ENCODE assay signal across 20 cellular contexts in genomic region chr6:145656128-145656527, GRCh38.
DNase-seq lines count a peak whose midpoint lies in the region; ATAC-seq, FAIRE-seq and TF ChIP-seq lines count a peak whose summit lies in the region.
"Had no signal": no experiment of that assay in that cellular context is flagged by ENCODE, and none has a peak within 500 bp of the region (broad histone marks: within the 10 kb centered on the region; RNA-seq: fewer than 3 reads in every experiment).

No MANE protein-coding gene starts in this region.

- DNase-seq in HCEC 1CT (peak; percentile 36), astrocyte (ENCODE audit: low read depth) (no peak), fibroblast of the aortic adventitia (ENCODE audit: low read depth) (peak; percentile 4), GM13977 (ENCODE audit: low spot score) (no peak), germinal center (ENCODE audit: low spot score) (no peak), WTC11 (ENCODE audit: low spot score) (no peak)
- no peak for DNase-seq in stimulated activated naive CD8-positive, alpha-beta T cell treated with anti-CD3 and anti-CD28 coated beads, Interleukin-15, Interleukin-2, amounts not matched to agents 100 U/mL and 50 U/mL, for 24 hours
- DNase-seq: C1 segment of cervical spinal cord, EL, H7, NCI-H1105 treated with DMSO at 0.1 percent for 48 hours, NCI-H1694 treated with DMSO at 0.1 percent for 48 hours, NCI-H2107, NCI-H69, OCI-M1, RPMI8226, SJCRH30, SW 1271 had no signal

- in situ Hi-C loops in GM13977 (cut with MboI; ENCODE audit: low pct_unique_long_range_greater_than_20kb, low sequenced_read_pairs, unreplicated experiment), result no loop called here

- FAIRE-seq in astrocyte (lab: Jason Lieb, UNC), result no peak
- FAIRE-seq: HepG2 had no signal

- no peak overlapping the region for H3K4me3 ChIP-seq in BLaER1 treated with 17β-estradiol and CSF1 and Interleukin-3, amounts not matched to agents 10 nM and 100 nM
- H3K4me3 ChIP-seq in astrocyte (ENCODE audit: insufficient read depth, low read depth, low read length), result no peak overlapping the region
- H3K4me3 ChIP-seq in fibroblast of the aortic adventitia (ENCODE audit: low read depth, low read length), result no peak overlapping the region
- H3K4me3 ChIP-seq: SJCRH30 had no signal

- POLR2A ChIA-PET in WTC11 (lab: Charles Lee), result no interaction called here

- H3K9me3 Mint-ChIP-seq in astrocyte (ENCODE audit: unreplicated experiment) (no peaks in the 10 kb centered on the region), WTC11 (no peaks in the 10 kb centered on the region)

- ATAC-seq in stimulated activated naive CD8-positive, alpha-beta T cell treated with anti-CD3 and anti-CD28 coated beads, Interleukin-15, Interleukin-2, amounts not matched to agents 100 U/mL and 50 U/mL, for 24 hours, result no peak
- ATAC-seq in WTC11, result no peak
- ATAC-seq: HepG2 had no signal

- H3K36me3 Mint-ChIP-seq in astrocyte (ENCODE audit: low read depth, unreplicated experiment), result no peaks in the 10 kb centered on the region
- H3K36me3 Mint-ChIP-seq in WTC11, result no peaks in the 10 kb centered on the region

- H3K27me3 ChIP-seq in BLaER1 treated with 17β-estradiol and CSF1 and Interleukin-3, amounts not matched to agents 10 nM and 100 nM, result no peaks in the 10 kb centered on the region
- H3K27me3 ChIP-seq in astrocyte (ENCODE audit: insufficient read depth, low read length), result no peaks in the 10 kb centered on the region
- H3K27me3 ChIP-seq: SJCRH30 had no signal

- H3K36me3 ChIP-seq in BLaER1 treated with 17β-estradiol and CSF1 and Interleukin-3, amounts not matched to agents 10 nM and 100 nM, result no peaks in the 10 kb centered on the region
- no peaks in the 10 kb centered on the region for H3K36me3 ChIP-seq in astrocyte (ENCODE audit: insufficient read depth, low read length)
- H3K36me3 ChIP-seq: SJCRH30 had no signal

- H3K4me3 Mint-ChIP-seq in astrocyte (ENCODE audit: unreplicated experiment) (no peak overlapping the region), WTC11 (no peak overlapping the region)

- TF ChIP-seq CTCF in astrocyte (IDR thresholded peaks at IDR 0.05; ENCODE audit: insufficient read depth, low read depth, low read length), result no peak
- TF ChIP-seq CTCF in fibroblast of the aortic adventitia (IDR thresholded peaks at IDR 0.05; ENCODE audit: insufficient read depth, low read length), result no peak
- TF ChIP-seq CTCF in GM13977 (IDR thresholded peaks at IDR 0.05; ENCODE audit: extremely low read depth, insufficient read depth, missing control alignments), result no peak
- no peak for TF ChIP-seq CTCF in WTC11 (IDR thresholded peaks at IDR 0.05)

- H3K4me1 Mint-ChIP-seq in astrocyte (ENCODE audit: low read depth, unreplicated experiment) (peaks cover 2% of the 10 kb centered on the region), WTC11 (peaks cover 5% of the 10 kb centered on the region)

- no peaks in the 10 kb centered on the region for H3K79me2 ChIP-seq in astrocyte (ENCODE audit: insufficient read depth, low read length)

- no peaks in the 10 kb centered on the region for H4K20me1 ChIP-seq in BLaER1 treated with 17β-estradiol and CSF1 and Interleukin-3, amounts not matched to agents 10 nM and 100 nM
- H4K20me1 ChIP-seq in astrocyte (ENCODE audit: insufficient read depth, low read length), result no peaks in the 10 kb centered on the region

- H2AFZ ChIP-seq in astrocyte (ENCODE audit: low read depth, low read length), result peak overlapping the region; percentile 21

- CTCF ChIA-PET in WTC11 (lab: Charles Lee), result interaction anchor here (1.5 kb wide), 1 partner anchor 48 kb away, joined by 5 read pairs; no protein-coding TSS in a partner anchor

- H3K27ac ChIP-seq in BLaER1 treated with 17β-estradiol and CSF1 and Interleukin-3, amounts not matched to agents 10 nM and 100 nM, result no peak overlapping the region
- H3K27ac ChIP-seq in astrocyte (ENCODE audit: low read depth, low read length), result no peak overlapping the region
- H3K27ac ChIP-seq: SJCRH30 had no signal

- H3K27me3 Mint-ChIP-seq in astrocyte (ENCODE audit: low read depth, unreplicated experiment), result no peaks in the 10 kb centered on the region
- H3K27me3 Mint-ChIP-seq in WTC11 (ENCODE audit: low read depth), result no peaks in the 10 kb centered on the region

- H3K4me2 ChIP-seq in BLaER1 treated with 17β-estradiol and CSF1 and Interleukin-3, amounts not matched to agents 10 nM and 100 nM, result peak overlapping the region in 8 of 11 experiments; percentile 5 to 59 (median 42); a peak in 13 of 22 replicates
- H3K4me2 ChIP-seq in astrocyte (ENCODE audit: low read length), result no peak overlapping the region

- no peak overlapping the region for H3K27ac Mint-ChIP-seq in astrocyte (ENCODE audit: unreplicated experiment)
- no peak overlapping the region for H3K27ac Mint-ChIP-seq in WTC11

- H3K9me3 ChIP-seq in BLaER1 treated with 17β-estradiol and CSF1 and Interleukin-3, amounts not matched to agents 10 nM and 100 nM (replicated peaks in 1 of 11), result no peaks in the 10 kb centered on the region
- H3K9me3 ChIP-seq in astrocyte (ENCODE audit: insufficient read depth, low read depth, low read length), result no peaks in the 10 kb centered on the region
- H3K9me3 ChIP-seq: SJCRH30 had no signal

- H3K9ac ChIP-seq in BLaER1 treated with 17β-estradiol and CSF1 and Interleukin-3, amounts not matched to agents 10 nM and 100 nM, result no peak overlapping the region
- H3K9ac ChIP-seq in astrocyte (ENCODE audit: low read length), result no peak overlapping the region

- peaks cover 0 to 11% (median 9%) of the 10 kb centered on the region in 10 experiments; a peak in 16 of 20 replicates for H3K4me1 ChIP-seq in BLaER1 treated with 17β-estradiol and CSF1 and Interleukin-3, amounts not matched to agents 10 nM and 100 nM
- H3K4me1 ChIP-seq in astrocyte (ENCODE audit: insufficient read depth, low read length), result no peaks in the 10 kb centered on the region
- H3K4me1 ChIP-seq: SJCRH30 had no signal

TF ChIP-seq in WTC11, 78 proteins besides CTCF, POLR2A, EP300 and RAD21:
- TF ChIP-seq RELA (CRISPR knock-in tag; IDR thresholded peaks at IDR 0.05; ENCODE audit: borderline replicate concordance) (no peak), ATF1 (CRISPR knock-in tag; IDR thresholded peaks at IDR 0.05) (no peak), MXD4 (CRISPR knock-in tag; IDR thresholded peaks at IDR 0.05; ENCODE audit: borderline replicate concordance) (no peak), ZNF281 (CRISPR knock-in tag; IDR thresholded peaks at IDR 0.05) (no peak), FOXJ3 (CRISPR knock-in tag; IDR thresholded peaks at IDR 0.05; ENCODE audit: borderline replicate concordance) (no peak), HMGA2 (CRISPR knock-in tag; IDR thresholded peaks at IDR 0.05) (no peak), ESRRA (CRISPR knock-in tag; IDR thresholded peaks at IDR 0.05; ENCODE audit: borderline replicate concordance) (no peak)

Comparison
In these comparisons a context has a peak if more than half of its experiments do, and no peak if none do; other contexts are left out.
1. DNase-seq: peak in HCEC 1CT (single experiment) and fibroblast of the aortic adventitia (single experiment); none in astrocyte (single experiment), GM13977 (single experiment), stimulated activated naive CD8-positive, alpha-beta T cell treated with anti-CD3 and anti-CD28 coated beads, Interleukin-15, Interleukin-2, amounts not matched to agents 100 U/mL and 50 U/mL, for 24 hours (single experiment), germinal center (single experiment) and WTC11 (single experiment).